ENCODE assay signal across 8 cellular contexts in genomic region chr2:110034935-110035334, GRCh38.
DNase-seq lines count a peak whose midpoint lies in the region; ATAC-seq, FAIRE-seq and TF ChIP-seq lines count a peak whose summit lies in the region.
"Not testable (repeated sequence)": the region's sequence is repeated elsewhere in the genome, so short reads cannot be mapped to it uniquely, and the experiment has no call there.

No MANE protein-coding gene starts in this region.

- H3K4me1 ChIP-seq in PC-3 (ENCODE audit: insufficient read depth, low read length); kidney (ENCODE audit: control insufficient read depth in 1 of 2, insufficient read depth in 1 of 2, low read depth in 1 of 2, low read length in 2 of 2): not testable (repeated sequence)

- H3K27ac ChIP-seq in PC-3 (ENCODE audit: low read length); kidney (ENCODE audit: low read depth in 2 of 2, low read length in 2 of 2): not testable (repeated sequence)

- ATAC-seq in PC-3, left cardiac atrium: not testable (repeated sequence)

- H3K9me2 ChIP-seq in PC-3 (replicated peaks; ENCODE audit: low read length): not testable (repeated sequence)

- not testable (repeated sequence) for H3K79me2 ChIP-seq in PC-3 (ENCODE audit: low read length)

- intact Hi-C loops in PC-3 (cut with micrococcal nuclease); left cardiac atrium (cut with DNase I); kidney (cut with DNase I); posterior vena cava (cut with DNase I): not testable (repeated sequence)

- not testable (repeated sequence) for H3K9me3 ChIP-seq in PC-3 (ENCODE audit: low read length); kidney (ENCODE audit: control insufficient read depth in 1 of 2, low read length in 2 of 2)

- not testable (repeated sequence) for H4K20me1 ChIP-seq in PC-3 (ENCODE audit: low read length)

- H3K4me2 ChIP-seq in PC-3 (ENCODE audit: low read length): not testable (repeated sequence)

- not testable (repeated sequence) for FAIRE-seq in kidney (lab: Jason Lieb, UNC); urothelium cell line (lab: Jason Lieb, UNC)

- H2AFZ ChIP-seq in PC-3 (ENCODE audit: low read length): not testable (repeated sequence)

- BruUV-seq in PC-3 (replicated peaks; lab: Mats Ljungman, UMichigan): not testable (repeated sequence)

- POLR2A ChIA-PET in PC-3 (lab: Charles Lee; ENCODE audit: unreplicated experiment): not testable (repeated sequence)

- not testable (repeated sequence) for TF ChIP-seq CTCF in PC-3 (conservative IDR thresholded peaks at IDR 0.05; ENCODE audit: low read depth, low read length); kidney (IDR thresholded peaks at IDR 0.05; ENCODE audit: borderline replicate concordance, extremely low read depth, insufficient read depth)

- H3F3A ChIP-seq in PC-3 (ENCODE audit: low read length, unreplicated experiment): not testable (repeated sequence)

- peak; percentile 0 for DNase-seq in Ammon's horn (ENCODE audit: low spot score)
- DNase-seq in PC-3: peak; percentile 0
- DNase-seq in activated effector memory CD4-positive, alpha-beta T cell treated with anti-CD3 and anti-CD28 coated beads, Interleukin-2, amount 50 U/mL, for 16 hours: peak; percentile 37
- peak; percentile 7 for DNase-seq in left cardiac atrium
- DNase-seq in kidney: peak; percentile 41
- DNase-seq in mucosa of gallbladder (ENCODE audit: low spot score): peak; percentile 9
- DNase-seq in posterior vena cava (ENCODE audit: low spot score): peak; percentile 42
- DNase-seq in urothelium cell line (ENCODE audit: low spot score): peak; percentile 0

- H3K27me3 ChIP-seq in PC-3 (ENCODE audit: low read length): not testable (repeated sequence)

- not testable (repeated sequence) for H3K9ac ChIP-seq in PC-3 (ENCODE audit: low read length); kidney (ENCODE audit: low read length in 2 of 2)

- H3K4me3 ChIP-seq in PC-3 (ENCODE audit: low read length); kidney (ENCODE audit: low read length in 2 of 2): not testable (repeated sequence)

- CTCF ChIA-PET in PC-3 (lab: Charles Lee): not testable (repeated sequence)

- H3K36me3 ChIP-seq in PC-3 (ENCODE audit: low read depth, low read length); kidney (ENCODE audit: control insufficient read depth in 1 of 2, insufficient read depth in 2 of 2, low read length in 2 of 2): not testable (repeated sequence)
